Comparison of ENCODE assay signal across 20 cellular contexts in genomic region chr2:49840428-49840975, GRCh38.
"Had no signal": no experiment of that assay in that cellular context is flagged by ENCODE, and none has a peak within 500 bp of the region (broad histone marks: within the 10 kb centered on the region; RNA-seq: fewer than 3 reads in every experiment).

No MANE protein-coding gene starts in this region.

- H3K4me1 ChIP-seq: body of pancreas, colonic mucosa, esophagus squamous epithelium, gastroesophageal sphincter, lower lobe of right lung, parathyroid adenoma, spleen, thyroid gland had no signal

- H3K4me3 ChIP-seq: body of pancreas, colonic mucosa, esophagus squamous epithelium, gastroesophageal sphincter, heart left ventricle, lower lobe of right lung, spleen, thyroid gland had no signal

- H3K36me3 ChIP-seq: colonic mucosa, esophagus squamous epithelium, gastroesophageal sphincter, heart left ventricle, lower lobe of right lung, neutrophil, spleen, thyroid gland, WERI-Rb-1 had no signal

- H3K9me3 ChIP-seq: colonic mucosa, neutrophil, thyroid gland had no signal

- ATAC-seq: body of pancreas; gastroesophageal sphincter; heart left ventricle; lower lobe of right lung; natural killer cell treated with Interleukin-12 subunit alpha and Interleukin-12 subunit beta and Interleukin-15 and Interleukin-18, amount 100 ng/mL, for 72 hours; T-cell had no signal

- H3K27me3 ChIP-seq: body of pancreas, colonic mucosa, gastroesophageal sphincter, heart left ventricle, neutrophil, spleen, thyroid gland had no signal

- DNase-seq: activated gamma-delta T cell treated with Interleukin-2 at 50 U/mL for 16 hours; activated T-cell treated with anti-CD3 and anti-CD28 coated beads, Interleukin-2, amount 50 U/mL, for 1 hour; body of pancreas; central memory CD4-positive, alpha-beta T cell; colonic mucosa; endodermal cell; esophagus squamous epithelium; heart left ventricle; islet precursor cell; lower lobe of right lung; spleen; stimulated activated CD4-positive, alpha-beta T cell treated with anti-CD3 and anti-CD28 coated beads, Interleukin-4, amount 100 ng/mL, for 1 hour; stimulated activated naive CD4-positive, alpha-beta T cell; T-cell; thyroid gland; WERI-Rb-1 had no signal

- H3K27ac ChIP-seq: body of pancreas, colonic mucosa, esophagus squamous epithelium, gastroesophageal sphincter, heart left ventricle, lower lobe of right lung, neutrophil, parathyroid adenoma, spleen, thyroid gland, WERI-Rb-1 had no signal
